Comparison of ENCODE assay signal across 18 cellular contexts in genomic region chr12:40175045-40175444, GRCh38.
"Had no signal": no experiment of that assay in that cellular context is flagged by ENCODE, and none has a peak within 500 bp of the region (broad histone marks: within the 10 kb centered on the region; RNA-seq: fewer than 3 reads in every experiment).

No MANE protein-coding gene starts in this region.

- H3K4me3 Mint-ChIP-seq: naive thymus-derived CD4-positive, alpha-beta T cell had no signal

- FAIRE-seq: colon had no signal

- DNase-seq: dermis blood vessel endothelial cell; erythroblast; foreskin keratinocyte; head of caudate nucleus; left colon; left ventricle myocardium superior; mesendoderm; naive thymus-derived CD4-positive, alpha-beta T cell; posterior cingulate gyrus; spleen; stimulated activated CD4-positive, alpha-beta T cell treated with anti-CD3 and anti-CD28 coated beads, Interleukin-15, amount 100 ng/mL, for 24 hours; stimulated activated CD4-positive, alpha-beta T cell treated with anti-CD3 and anti-CD28 coated beads, Interleukin-1b, Interleukin-23, amount 100 ng/mL, for 48 hours; stimulated activated CD4-positive, alpha-beta T cell treated with anti-CD3 and anti-CD28 coated beads, Interleukin-4, amount 100 ng/mL, for 24 hours; stimulated activated naive CD4-positive, alpha-beta T cell treated with Interleukin-2 at 50 U/mL for 16 hours; tibial artery; upper lobe of right lung had no signal

- H3K4me1 Mint-ChIP-seq: naive thymus-derived CD4-positive, alpha-beta T cell had no signal

- H3K36me3 Mint-ChIP-seq: naive thymus-derived CD4-positive, alpha-beta T cell had no signal

- ATAC-seq: foreskin keratinocyte; left colon; left ventricle myocardium superior; naive thymus-derived CD4-positive, alpha-beta T cell; sciatic nerve; upper lobe of right lung had no signal

- H3K27ac Mint-ChIP-seq: naive thymus-derived CD4-positive, alpha-beta T cell had no signal
